In genomic region chr2:11118761-11119160, GRCh38 we compare ENCODE assay signal across 17 cellular contexts. TPM values are rescaled to one million over a fixed set of nuclear protein-coding genes. Genes with fewer than 3 reads are reported as not detected.
DNase-seq lines count a peak whose midpoint lies in the region; ATAC-seq and TF ChIP-seq lines count a peak whose summit lies in the region.
"Had no signal": no experiment of that assay in that cellular context is flagged by ENCODE, and none has a peak within 500 bp of the region (broad histone marks: within the 10 kb centered on the region; RNA-seq: fewer than 3 reads in every experiment).

No MANE protein-coding gene starts in this region.

- H3K4me1 Mint-ChIP-seq in natural killer cell treated with Interleukin-12 subunit alpha and Interleukin-12 subunit beta and Interleukin-15 and Interleukin-18, amount 100 ng/mL, for 72 hours (ENCODE audit: low read depth in 2 of 2), result peaks cover 0 to 6% of the 10 kb centered on the region in 2 donors
- H3K4me1 Mint-ChIP-seq in natural killer cell, result no peaks in the 10 kb centered on the region

- DNase-seq in natural killer cell treated with Interleukin-12 subunit alpha and Interleukin-12 subunit beta and Interleukin-15 and Interleukin-18, amount 100 ng/mL, for 72 hours (ENCODE audit: low spot score), result peak; percentile 15
- DNase-seq in natural killer cell (no peak), MG63 (peak; percentile 83), fibroblast of the aortic adventitia (ENCODE audit: low read depth) (peak; percentile 22), iPS-NIHi7 (ENCODE audit: extremely low spot score) (no peak), sigmoid colon (no peak), UCSD-AML1 (lab: John Stamatoyannopoulos, UW; ENCODE audit: unreplicated experiment) (no peak), suprapubic skin (ENCODE audit: low spot score in 2 of 2) (no peak)
- DNase-seq: BE2C; CD4-positive, alpha-beta memory T cell; DMS153; DMS79 treated with DMSO at 0.1 percent for 48 hours; EL; KBM-7 had no signal

- no peak for ATAC-seq in natural killer cell treated with Interleukin-12 subunit alpha and Interleukin-12 subunit beta and Interleukin-15 and Interleukin-18, amount 100 ng/mL, for 72 hours
- ATAC-seq in natural killer cell, result no peak
- ATAC-seq: HCT116 had no signal

- H3K9me3 ChIP-seq in MG63 (no peaks in the 10 kb centered on the region), sigmoid colon (no peaks in the 10 kb centered on the region), suprapubic skin (no peaks in the 10 kb centered on the region)
- H3K9me3 ChIP-seq: BE2C had no signal

- peaks cover 0 to 6% of the 10 kb centered on the region in 2 donors for H3K27me3 Mint-ChIP-seq in natural killer cell treated with Interleukin-12 subunit alpha and Interleukin-12 subunit beta and Interleukin-15 and Interleukin-18, amount 100 ng/mL, for 72 hours
- H3K27me3 Mint-ChIP-seq in natural killer cell (ENCODE audit: low read depth in 2 of 2), result no peaks in the 10 kb centered on the region
- H3K27me3 Mint-ChIP-seq: CD4-positive, alpha-beta memory T cell had no signal

- no peak for TF ChIP-seq CTCF in natural killer cell (IDR thresholded peaks at IDR 0.05)
- no peak for TF ChIP-seq CTCF in fibroblast of the aortic adventitia (IDR thresholded peaks at IDR 0.05; ENCODE audit: insufficient read depth, low read length)
- no peak for TF ChIP-seq CTCF in sigmoid colon (IDR thresholded peaks at IDR 0.05)
- no peak for TF ChIP-seq CTCF in suprapubic skin (IDR thresholded peaks at IDR 0.05)

- no peak overlapping the region for H3K4me3 Mint-ChIP-seq in natural killer cell treated with Interleukin-12 subunit alpha and Interleukin-12 subunit beta and Interleukin-15 and Interleukin-18, amount 100 ng/mL, for 72 hours
- no peak overlapping the region for H3K4me3 Mint-ChIP-seq in natural killer cell
- H3K4me3 Mint-ChIP-seq: CD4-positive, alpha-beta memory T cell had no signal

- intact Hi-C loops in natural killer cell (cut with micrococcal nuclease) (no loop called here), sigmoid colon (cut with DNase I) (no loop called here)

- H3K27ac ChIP-seq in sigmoid colon (no peak overlapping the region), suprapubic skin (no peak overlapping the region)
- H3K27ac ChIP-seq: 22Rv1, C4-2B had no signal

- no peak overlapping the region for H3K27ac Mint-ChIP-seq in natural killer cell treated with Interleukin-12 subunit alpha and Interleukin-12 subunit beta and Interleukin-15 and Interleukin-18, amount 100 ng/mL, for 72 hours
- no peak overlapping the region for H3K27ac Mint-ChIP-seq in natural killer cell
- H3K27ac Mint-ChIP-seq: CD4-positive, alpha-beta memory T cell had no signal

- TF ChIP-seq POLR2A in sigmoid colon (IDR thresholded peaks at IDR 0.05) (no peak), suprapubic skin (IDR thresholded peaks at IDR 0.05) (no peak)

- no peaks in the 10 kb centered on the region for H3K36me3 ChIP-seq in MG63
- H3K36me3 ChIP-seq in sigmoid colon, result no peaks in the 10 kb centered on the region
- H3K36me3 ChIP-seq in suprapubic skin, result no peaks in the 10 kb centered on the region
- H3K36me3 ChIP-seq: BE2C had no signal

- H3K9me3 Mint-ChIP-seq in natural killer cell treated with Interleukin-12 subunit alpha and Interleukin-12 subunit beta and Interleukin-15 and Interleukin-18, amount 100 ng/mL, for 72 hours, result no peaks in the 10 kb centered on the region
- H3K9me3 Mint-ChIP-seq in natural killer cell, result peaks cover 0 to under 1% of the 10 kb centered on the region in 2 donors

- no peak overlapping the region for H3K4me3 ChIP-seq in MG63
- H3K4me3 ChIP-seq in fibroblast of the aortic adventitia (ENCODE audit: low read depth, low read length), result no peak overlapping the region
- H3K4me3 ChIP-seq in sigmoid colon, result no peak overlapping the region
- no peak overlapping the region for H3K4me3 ChIP-seq in suprapubic skin

- H3K4me1 ChIP-seq in sigmoid colon (no peaks in the 10 kb centered on the region), suprapubic skin (peaks cover 7% of the 10 kb centered on the region)
- H3K4me1 ChIP-seq: BE2C had no signal

- WGBS in sigmoid colon, 2 donors, result 87 to 92% methylated on average over 3 of the region's 3 CpGs
- WGBS in suprapubic skin, result 87% methylated on average over 3 of the region's 3 CpGs

- no peaks in the 10 kb centered on the region for H3K36me3 Mint-ChIP-seq in natural killer cell treated with Interleukin-12 subunit alpha and Interleukin-12 subunit beta and Interleukin-15 and Interleukin-18, amount 100 ng/mL, for 72 hours
- H3K36me3 Mint-ChIP-seq in natural killer cell, result no peaks in the 10 kb centered on the region
- H3K36me3 Mint-ChIP-seq: CD4-positive, alpha-beta memory T cell had no signal

- no peaks in the 10 kb centered on the region for H3K27me3 ChIP-seq in MG63
- H3K27me3 ChIP-seq in sigmoid colon, result no peaks in the 10 kb centered on the region
- no peaks in the 10 kb centered on the region for H3K27me3 ChIP-seq in suprapubic skin
- H3K27me3 ChIP-seq: BE2C had no signal

- TF ChIP-seq EP300 in sigmoid colon (IDR thresholded peaks at IDR 0.05) (no peak), suprapubic skin (IDR thresholded peaks at IDR 0.05) (no peak)

RNA-seq across cellular contexts. Expression of gene SLC66A3, which starts 36.5 kb away (rescaled TPM):
- 10 to 100 TPM in 1 of 2 donors, 1 to 10 TPM in 1; 8.2 to 13.0 TPM for total RNA-seq in natural killer cell treated with Interleukin-12 subunit alpha and Interleukin-12 subunit beta and Interleukin-15 and Interleukin-18, amount 100 ng/mL, for 72 hours
- 10 to 100 TPM; 21.8 to 23.7 (median 22.5) TPM for total RNA-seq in natural killer cell
- total RNA-seq in MG63 (2014; rRNA removed; shearing (Covaris generic); ENCODE audit: low replicate concordance), result 7.7 and 30.4 TPM in 2 replicates
- 48.2 and 83.1 TPM in 2 replicates for total RNA-seq in fibroblast of the aortic adventitia (ENCODE audit: low replicate concordance)
- total RNA-seq in sigmoid colon, result 10 to 100 TPM; 34.3 to 71.7 (median 43.0) TPM
- polyA plus RNA-seq in sigmoid colon, result 10 to 100 TPM in 2 of 3 donors, 1 to 10 TPM in 1; 6.9 to 12.5 (median 11.4) TPM
- total RNA-seq in suprapubic skin, result 100 to 1,000 TPM in 1 of 4 donors, 10 to 100 TPM in 3; 30.3 to 101 (median 39.7) TPM

Comparison
In these comparisons a context has a peak if more than half of its experiments do, and no peak if none do; other contexts are left out.
1. DNase-seq: peak in natural killer cell treated with Interleukin-12 subunit alpha and Interleukin-12 subunit beta and Interleukin-15 and Interleukin-18, amount 100 ng/mL, for 72 hours (single experiment), MG63 (single experiment) and fibroblast of the aortic adventitia (single experiment); none in natural killer cell (single experiment), iPS-NIHi7 (single experiment), sigmoid colon (single experiment), UCSD-AML1 (single experiment) and suprapubic skin (0 of 2).